9 cellular contexts compared by ENCODE assay signal in the genomic region with DNA sequence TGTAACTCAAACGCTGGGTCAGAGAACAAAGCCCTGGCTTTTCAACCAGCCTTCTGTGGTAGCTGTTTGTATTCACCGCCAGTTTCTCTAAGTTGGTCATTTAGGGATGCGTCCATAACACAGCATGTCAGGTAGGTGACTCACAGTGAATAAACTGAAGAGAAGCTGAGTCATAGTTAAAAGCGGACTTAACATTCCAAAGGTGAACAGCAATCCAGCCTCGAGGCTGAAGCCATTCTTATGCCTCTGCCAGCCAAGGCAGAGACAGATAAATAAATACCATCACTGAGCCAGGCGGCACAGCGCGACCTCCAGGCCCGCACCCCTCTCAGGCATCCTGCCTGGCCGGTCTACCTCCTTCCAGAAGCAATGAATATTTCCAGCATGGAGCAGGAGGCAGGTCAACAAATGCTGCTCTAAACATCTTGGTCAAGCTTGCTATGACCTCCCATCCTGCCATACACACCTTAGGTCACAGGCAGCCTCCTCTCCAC. TPM values are rescaled to one million over a fixed set of nuclear protein-coding genes. Genes with fewer than 3 reads are reported as not detected.
A peak's percentile ranks its signal among the peaks of the same experiment; 100 is the strongest.
DNase-seq lines count a peak whose midpoint lies in the region; ATAC-seq and TF ChIP-seq lines count a peak whose summit lies in the region.
"Had no signal": no experiment of that assay in that cellular context is flagged by ENCODE, and none has a peak within 500 bp of the region (broad histone marks: within the 10 kb centered on the region; RNA-seq: fewer than 3 reads in every experiment).

No MANE protein-coding gene starts in this region.

- H3K4me1 ChIP-seq in adrenal gland (replicated peaks in 1 of 2) (no peaks in the 10 kb centered on the region), transverse colon (peaks cover 0 to 15% (median 3%) of the 10 kb centered on the region in 4 donors)

- DNase-seq in HFFc6 (peak; percentile 32), adrenal gland (peak in 4 of 7 donors; percentile 44 to 61 (median 46)), islet precursor cell (peak; percentile 100), transverse colon (peak; percentile 66)
- DNase-seq in activated CD4-positive, alpha-beta T cell treated with anti-CD3 and anti-CD28 coated beads, Interleukin-2, amount 50 U/mL, for 48 hours = no peak
- DNase-seq in effector CD8-positive, alpha-beta T cell (lab: John Stamatoyannopoulos, UW) = no peak
- DNase-seq: erythroblast; stimulated activated CD4-positive, alpha-beta T cell treated with anti-CD3 and anti-CD28 coated beads, Interleukin-1b, Interleukin-23, amount 100 ng/mL, for 48 hours had no signal

- H3K36me3 Mint-ChIP-seq in HFFc6 (ENCODE audit: low read depth) = no peaks in the 10 kb centered on the region

- TF ChIP-seq POLR2A in adrenal gland (IDR thresholded peaks at IDR 0.05) (no peak), transverse colon (IDR thresholded peaks at IDR 0.05) (no peak)

- no peaks in the 10 kb centered on the region for H3K36me3 ChIP-seq in adrenal gland (replicated peaks in 1 of 2)
- H3K36me3 ChIP-seq in transverse colon = no peaks in the 10 kb centered on the region

- WGBS in adrenal gland, 4 donors = 47 to 66% (median 59%) methylated on average over 10 of the region's 10 CpGs
- WGBS in transverse colon (ENCODE audit: low coverage in 1 of 2), 2 donors = 43 to 54% methylated on average over 7 to 10 of the region's 10 CpGs

- no peak overlapping the region for H3K27ac Mint-ChIP-seq in HFFc6

- H3K4me3 Mint-ChIP-seq in HFFc6 = no peak overlapping the region

- TF ChIP-seq CTCF in HFFc6 (IDR thresholded peaks at IDR 0.05) (no peak), adrenal gland (IDR thresholded peaks at IDR 0.05) (no peak), transverse colon (IDR thresholded peaks at IDR 0.05) (no peak)

- H3K27ac ChIP-seq in adrenal gland (no peak overlapping the region), transverse colon (peak overlapping the region; percentile 5 to 67 (median 43))

- peaks cover 3% of the 10 kb centered on the region for H3K27me3 ChIP-seq in adrenal gland
- no peaks in the 10 kb centered on the region for H3K27me3 ChIP-seq in transverse colon

- in situ Hi-C loops in transverse colon (cut with MboI; ENCODE audit: low pct_ligation_motif_present in 1 of 4, low pct_unique_long_range_greater_than_20kb in 1 of 4, low sequenced_read_pairs in 3 of 4) = no loop called here

- H3K27me3 Mint-ChIP-seq in HFFc6 (ENCODE audit: insufficient read depth) = peaks cover 26% of the 10 kb centered on the region

- H3K9me3 Mint-ChIP-seq in HFFc6 = no peaks in the 10 kb centered on the region

- ATAC-seq in GM18861 (IDR thresholded peaks at IDR 0.05; ENCODE audit: unreplicated experiment) = no peak

- peaks cover 17% of the 10 kb centered on the region for H3K4me1 Mint-ChIP-seq in HFFc6 (ENCODE audit: low read depth)

- H3K4me3 ChIP-seq in adrenal gland = no peak overlapping the region
- no peak overlapping the region for H3K4me3 ChIP-seq in transverse colon

- intact Hi-C loops in adrenal gland (cut with DNase I) (no loop called here), transverse colon (cut with DNase I; ENCODE audit: low total_unique reads) (no loop called here)

- TF ChIP-seq EP300 in transverse colon (IDR thresholded peaks at IDR 0.05; ENCODE audit: low read depth) = no peak

- H3K9me3 ChIP-seq in adrenal gland (replicated peaks in 1 of 3) = no peaks in the 10 kb centered on the region
- H3K9me3 ChIP-seq in transverse colon = no peaks in the 10 kb centered on the region

RNA-seq across cellular contexts. Expression of a gene that starts 12.4 kb away (rescaled TPM):
- not detected for total RNA-seq in HFFc6 (2021; fragmentation: NEBNext Ultra II Directional; extraction: Animal tissue kit (Norgen Biotek cat#: 25700))
- total RNA-seq in adrenal gland = 1 to 10 TPM in 1 of 8 donors, under 1 TPM in 3, not detected in 4; 0.11 to 2.4 (median 0.47) TPM
- polyA plus RNA-seq in adrenal gland = 1 to 10 TPM in 1 of 3 donors, under 1 TPM in 2; 0.29 to 1.7 (median 0.94) TPM
- 1 to 10 TPM in 1 of 4 donors, under 1 TPM in 1, not detected in 2; 0.27 to 1.9 TPM for total RNA-seq in transverse colon

Comparison
In these comparisons a context has a peak if more than half of its experiments do, and no peak if none do; other contexts are left out.
1. DNase-seq: peak in HFFc6 (single experiment), adrenal gland (4 of 7), islet precursor cell (single experiment) and transverse colon (single experiment); none in activated CD4-positive, alpha-beta T cell treated with anti-CD3 and anti-CD28 coated beads, Interleukin-2, amount 50 U/mL, for 48 hours (0 of 2) and effector CD8-positive, alpha-beta T cell (single experiment).
2. H3K27ac ChIP-seq: peak in transverse colon (4 of 4); none in adrenal gland (0 of 5).